13 cellular contexts compared by ENCODE assay signal in the genomic region with DNA sequence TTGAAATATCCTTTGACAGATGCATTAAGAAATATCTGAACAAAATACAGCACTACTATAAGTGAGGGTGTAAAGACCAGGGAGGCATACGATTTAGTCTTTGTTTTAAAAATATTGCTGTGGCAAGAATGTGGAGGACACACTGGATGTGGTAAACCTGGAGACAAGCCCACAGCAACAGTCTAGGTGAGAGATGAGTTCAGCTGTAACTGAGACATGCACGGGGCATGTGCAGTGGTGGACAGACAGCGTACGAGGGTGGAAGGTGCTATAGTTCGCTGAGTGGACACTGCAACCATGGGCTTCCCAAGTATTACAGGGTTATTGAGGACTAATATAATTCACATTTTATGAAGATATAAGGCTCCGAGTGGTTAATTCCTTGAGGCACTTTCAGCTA. TPM values are rescaled to one million over a fixed set of nuclear protein-coding genes. Genes with fewer than 3 reads are reported as not detected.
DNase-seq lines count a peak whose midpoint lies in the region; ATAC-seq and TF ChIP-seq lines count a peak whose summit lies in the region.
"Had no signal": no experiment of that assay in that cellular context is flagged by ENCODE, and none has a peak within 500 bp of the region (broad histone marks: within the 10 kb centered on the region; RNA-seq: fewer than 3 reads in every experiment).

No MANE protein-coding gene starts in this region.

- no peak for TF ChIP-seq CTCF in psoas muscle (IDR thresholded peaks at IDR 0.05)

- intact Hi-C loops in psoas muscle (cut with DNase I): loop anchor here (5.0 to 10.0 kb wide), 2 partner anchors 65 to 73 kb away; partner anchors contain the start of gene ZNF337 (in 1 of the 2)

- H3K27me3 Mint-ChIP-seq in activated naive CD8-positive, alpha-beta T cell treated with anti-CD3 and anti-CD28 coated beads, Interleukin-2, amount 10 ng/mL, durations not matched to agents 7 days and 5 days: no peaks in the 10 kb centered on the region

- no peak overlapping the region for H2AK5ac ChIP-seq in mesendoderm (ENCODE audit: low read length)

- WGBS in mesendoderm (ENCODE audit: extremely low coverage, insufficient coverage, low lambda C conversion rate): no CpG with 5 or more reads among the region's 6 CpGs
- WGBS in psoas muscle, 3 donors: 93 to 99% (median 95%) methylated on average over 6 of the region's 6 CpGs

- no peak overlapping the region for H3K4ac ChIP-seq in mesendoderm (ENCODE audit: low read depth, low read length)

- peaks cover 0 to 11% (median 5%) of the 10 kb centered on the region in 11 experiments; a peak in 13 of 22 replicates for H3K9me3 ChIP-seq in BLaER1 treated with 17β-estradiol and CSF1 and Interleukin-3, amounts not matched to agents 10 nM and 100 nM (replicated peaks in 1 of 11)
- H3K9me3 ChIP-seq in HUES6 (ENCODE audit: control insufficient read depth, insufficient read depth, low read depth, low read length) (no peaks in the 10 kb centered on the region), psoas muscle (no peaks in the 10 kb centered on the region)
- H3K9me3 ChIP-seq: heart left ventricle, neutrophil, uterus had no signal

- H2BK5ac ChIP-seq in mesendoderm (ENCODE audit: low read length): no peak overlapping the region

- DNase-seq in activated naive CD8-positive, alpha-beta T cell treated with anti-CD3 and anti-CD28 coated beads, Interleukin-2, amount 10 ng/mL, durations not matched to agents 7 days and 5 days: no peak
- DNase-seq in mesendoderm (no peak), left lobe of liver (ENCODE audit: low spot score) (no peak), NCI-H1930 (lab: John Stamatoyannopoulos, UW) (no peak), psoas muscle (no peak)
- DNase-seq: heart left ventricle, T-helper 9 cell, uterus had no signal

- no peak for ATAC-seq in activated naive CD8-positive, alpha-beta T cell treated with anti-CD3 and anti-CD28 coated beads, Interleukin-2, amount 10 ng/mL, durations not matched to agents 7 days and 5 days (ENCODE audit: low read depth)
- ATAC-seq in left lobe of liver: no peak
- no peak for ATAC-seq in HG03469 (IDR thresholded peaks at IDR 0.05; ENCODE audit: unreplicated experiment)
- ATAC-seq in psoas muscle: no peak
- ATAC-seq: heart left ventricle had no signal

- no peak overlapping the region for H3K18ac ChIP-seq in mesendoderm (ENCODE audit: low read length)

- H3K4me3 Mint-ChIP-seq in activated naive CD8-positive, alpha-beta T cell treated with anti-CD3 and anti-CD28 coated beads, Interleukin-2, amount 10 ng/mL, durations not matched to agents 7 days and 5 days: peak overlapping the region; percentile 93

- peaks cover 0 to 36% (median 11%) of the 10 kb centered on the region in 11 experiments; a peak in 15 of 22 replicates for H3K36me3 ChIP-seq in BLaER1 treated with 17β-estradiol and CSF1 and Interleukin-3, amounts not matched to agents 10 nM and 100 nM
- H3K36me3 ChIP-seq in HUES6 (ENCODE audit: control insufficient read depth, insufficient read depth, low read length) (no peaks in the 10 kb centered on the region), mesendoderm (ENCODE audit: control insufficient read depth, insufficient read depth, low read length) (no peaks in the 10 kb centered on the region), psoas muscle (ENCODE audit: insufficient read depth in 1 of 2, low read depth in 1 of 2) (no peaks in the 10 kb centered on the region)
- H3K36me3 ChIP-seq: heart left ventricle, neutrophil, uterus had no signal

- peak overlapping the region in 6 of 11 experiments; percentile 6 to 95 (median 92); a peak in 3 of 22 replicates for H3K9ac ChIP-seq in BLaER1 treated with 17β-estradiol and CSF1 and Interleukin-3, amounts not matched to agents 10 nM and 100 nM
- H3K9ac ChIP-seq in HUES6 (ENCODE audit: low read length) (no peak overlapping the region), mesendoderm (ENCODE audit: low read length) (peak overlapping the region; percentile 43)

- no peaks in the 10 kb centered on the region for H3K27me3 ChIP-seq in BLaER1 treated with 17β-estradiol and CSF1 and Interleukin-3, amounts not matched to agents 10 nM and 100 nM
- H3K27me3 ChIP-seq in HUES6 (ENCODE audit: control insufficient read depth, insufficient read depth, low read length) (peaks cover 12% of the 10 kb centered on the region; the same call in 1 of the 2 replicates), mesendoderm (ENCODE audit: insufficient read depth, low read length, poor library complexity) (no peaks in the 10 kb centered on the region), psoas muscle (ENCODE audit: insufficient read depth in 3 of 3, low read length in 2 of 3) (no peaks in the 10 kb centered on the region)
- H3K27me3 ChIP-seq: heart left ventricle, neutrophil, uterus had no signal

- no peak overlapping the region for H2BK120ac ChIP-seq in mesendoderm (ENCODE audit: low read depth, low read length)

- peaks cover 30% of the 10 kb centered on the region for H3K4me1 Mint-ChIP-seq in activated naive CD8-positive, alpha-beta T cell treated with anti-CD3 and anti-CD28 coated beads, Interleukin-2, amount 10 ng/mL, durations not matched to agents 7 days and 5 days

- H3K56ac ChIP-seq in mesendoderm (ENCODE audit: low read length): peak overlapping the region; percentile 62

- no peak overlapping the region for H2BK15ac ChIP-seq in mesendoderm (replicated peaks; ENCODE audit: low read depth)

- H3K4me3 ChIP-seq in BLaER1 treated with 17β-estradiol and CSF1 and Interleukin-3, amounts not matched to agents 10 nM and 100 nM: peak overlapping the region in 7 of 10 experiments; percentile 81 to 96 (median 86); a peak in 9 of 20 replicates
- peak overlapping the region; percentile 77; the same call in 1 of the 2 replicates for H3K4me3 ChIP-seq in HUES6 (ENCODE audit: low read depth, low read length)
- H3K4me3 ChIP-seq in mesendoderm (ENCODE audit: low read length): no peak overlapping the region
- H3K4me3 ChIP-seq in psoas muscle: no peak overlapping the region

- no peak overlapping the region for H4K5ac ChIP-seq in mesendoderm (ENCODE audit: low read length)

- POLR2A ChIA-PET in activated naive CD8-positive, alpha-beta T cell treated with anti-CD3 and anti-CD28 coated beads, Interleukin-2, amount 10 ng/mL, durations not matched to agents 7 days and 5 days (lab: Charles Lee): no interaction called here

- peaks cover 13% of the 10 kb centered on the region for H3K79me2 ChIP-seq in mesendoderm (ENCODE audit: control insufficient read depth, insufficient read depth, low read length)

- no peak overlapping the region for H3K27ac Mint-ChIP-seq in activated naive CD8-positive, alpha-beta T cell treated with anti-CD3 and anti-CD28 coated beads, Interleukin-2, amount 10 ng/mL, durations not matched to agents 7 days and 5 days

- H3K4me2 ChIP-seq in BLaER1 treated with 17β-estradiol and CSF1 and Interleukin-3, amounts not matched to agents 10 nM and 100 nM: peak overlapping the region; percentile 79 to 98 (median 91)
- peak overlapping the region; percentile 29 for H3K4me2 ChIP-seq in mesendoderm (ENCODE audit: low read length)

- no peak overlapping the region for H4K8ac ChIP-seq in mesendoderm (ENCODE audit: low read depth, low read length)

- peaks cover 7% of the 10 kb centered on the region for H3K9me3 Mint-ChIP-seq in activated naive CD8-positive, alpha-beta T cell treated with anti-CD3 and anti-CD28 coated beads, Interleukin-2, amount 10 ng/mL, durations not matched to agents 7 days and 5 days

- H3K27ac ChIP-seq in BLaER1 treated with 17β-estradiol and CSF1 and Interleukin-3, amounts not matched to agents 10 nM and 100 nM: no peak overlapping the region
- H3K27ac ChIP-seq in HUES6 (ENCODE audit: low read depth, low read length) (no peak overlapping the region), mesendoderm (ENCODE audit: low read depth, low read length) (no peak overlapping the region), psoas muscle (no peak overlapping the region)
- H3K27ac ChIP-seq: HL-60, neutrophil had no signal

- peaks cover 20% of the 10 kb centered on the region for H3K79me1 ChIP-seq in mesendoderm (ENCODE audit: low read length)

- H3K23ac ChIP-seq in mesendoderm (ENCODE audit: low read length): peak overlapping the region; percentile 7

- H3K4me1 ChIP-seq in BLaER1 treated with 17β-estradiol and CSF1 and Interleukin-3, amounts not matched to agents 10 nM and 100 nM: peaks cover 24 to 52% (median 36%) of the 10 kb centered on the region in 10 experiments
- H3K4me1 ChIP-seq in HUES6 (ENCODE audit: control insufficient read depth, insufficient read depth, low read length): peaks cover 29% of the 10 kb centered on the region
- peaks cover 12% of the 10 kb centered on the region for H3K4me1 ChIP-seq in mesendoderm (ENCODE audit: control insufficient read depth, low read depth, low read length)
- peaks cover 10% of the 10 kb centered on the region for H3K4me1 ChIP-seq in psoas muscle
- H3K4me1 ChIP-seq: uterus had no signal

- peaks cover 10% of the 10 kb centered on the region for H3K36me3 Mint-ChIP-seq in activated naive CD8-positive, alpha-beta T cell treated with anti-CD3 and anti-CD28 coated beads, Interleukin-2, amount 10 ng/mL, durations not matched to agents 7 days and 5 days

- peaks cover 0 to 17% (median 3%) of the 10 kb centered on the region in 11 experiments; a peak in 6 of 22 replicates for H4K20me1 ChIP-seq in BLaER1 treated with 17β-estradiol and CSF1 and Interleukin-3, amounts not matched to agents 10 nM and 100 nM

RNA-seq across cellular contexts. Expression of gene NANP, which starts 1.8 kb away (rescaled TPM):
- total RNA-seq in activated naive CD8-positive, alpha-beta T cell treated with anti-CD3 and anti-CD28 coated beads, Interleukin-2, amount 10 ng/mL, durations not matched to agents 7 days and 5 days: 1 to 10 TPM; 5.0 to 5.3 TPM
- polyA plus RNA-seq in mesendoderm (2013, experiment 1 of 2): 7.5 TPM
- 7.7 TPM for polyA plus RNA-seq in mesendoderm (2013, experiment 2 of 2)
- 1.4 TPM for total RNA-seq in left lobe of liver
- 1 to 10 TPM; 1.9 to 4.1 (median 2.6) TPM for total RNA-seq in psoas muscle
- 1 to 10 TPM; 2.0 to 3.9 (median 3.8) TPM for polyA plus RNA-seq in psoas muscle

RNA-seq across cellular contexts. Expression of gene NINL, which starts 36.7 kb away (rescaled TPM):
- total RNA-seq in activated naive CD8-positive, alpha-beta T cell treated with anti-CD3 and anti-CD28 coated beads, Interleukin-2, amount 10 ng/mL, durations not matched to agents 7 days and 5 days: 1 to 10 TPM; 2.2 to 2.5 TPM
- 9.5 TPM for polyA plus RNA-seq in mesendoderm (2013, experiment 1 of 2)
- 9.8 TPM for polyA plus RNA-seq in mesendoderm (2013, experiment 2 of 2)
- 20.1 TPM for total RNA-seq in left lobe of liver
- total RNA-seq in psoas muscle: 1 to 10 TPM in 1 of 4 donors, under 1 TPM in 3; 0.22 to 1.3 (median 0.48) TPM
- under 1 TPM; 0.23 to 0.57 (median 0.36) TPM for polyA plus RNA-seq in psoas muscle

Comparison
In these comparisons a context has a peak if more than half of its experiments do, and no peak if none do; other contexts are left out.
1. H3K4me3 ChIP-seq: peak in BLaER1 treated with 17β-estradiol and CSF1 and Interleukin-3, amounts not matched to agents 10 nM and 100 nM (7 of 10) and HUES6 (single experiment); none in mesendoderm (single experiment) and psoas muscle (single experiment).